Comparison of ENCODE assay signal across 8 cellular contexts in genomic region chr1:27672750-27673112, GRCh38. TPM values are rescaled to one million over a fixed set of nuclear protein-coding genes. Genes with fewer than 3 reads are reported as not detected.
DNase-seq lines count a peak whose midpoint lies in the region; ATAC-seq and TF ChIP-seq lines count a peak whose summit lies in the region.

No MANE protein-coding gene starts in this region.

- H3K27me3 ChIP-seq in RWPE2 (ENCODE audit: insufficient read depth, poor library complexity, severe bottlenecking) = no peaks in the 10 kb centered on the region

- H3K27ac ChIP-seq in RWPE2 (ENCODE audit: poor library complexity, severe bottlenecking) = peak overlapping the region; percentile 36

- peaks cover 3% of the 10 kb centered on the region for H3K4me1 ChIP-seq in RWPE2 (ENCODE audit: insufficient read depth, poor library complexity, severe bottlenecking)

- H3K36me3 ChIP-seq in RWPE2 (ENCODE audit: low read depth) = no peaks in the 10 kb centered on the region

- H3K4me3 ChIP-seq in RWPE2 (ENCODE audit: severe bottlenecking) = no peak overlapping the region

- ATAC-seq in RWPE2 (ENCODE audit: low read depth) = no peak
- ATAC-seq in esophagus mucosa = no peak

- H3K9me3 ChIP-seq in RWPE2 (ENCODE audit: severe bottlenecking) = no peaks in the 10 kb centered on the region

- no peak for TF ChIP-seq CTCF in RWPE2 (IDR thresholded peaks at IDR 0.05; ENCODE audit: poor library complexity, severe bottlenecking)

- DNase-seq in ELR (ENCODE audit: low read depth) (peak; percentile 70), RWPE2 (ENCODE audit: low spot score) (no peak), fibroblast of gingiva (ENCODE audit: low read depth) (peak; percentile 15), renal cortical epithelial cell (ENCODE audit: low read depth) (peak; percentile 73), HuH-7 (ENCODE audit: low spot score) (no peak), NCI-H1092 treated with DMSO at 0.1 percent for 48 hours (lab: John Stamatoyannopoulos, UW) (no peak), NCI-H146 treated with DMSO at 0.1 percent for 48 hours (lab: John Stamatoyannopoulos, UW; ENCODE audit: unreplicated experiment) (no peak)

RNA-seq across cellular contexts. Expression of gene IFI6, which starts 0.7 kb away (rescaled TPM):
- total RNA-seq in renal cortical epithelial cell = 20.9 and 63.6 TPM in 2 replicates
- total RNA-seq in esophagus mucosa = 20.5 TPM

RNA-seq across cellular contexts. Expression of gene FGR, which starts 37.7 kb away (rescaled TPM):
- total RNA-seq in renal cortical epithelial cell (0.10 TPM in 1 of 2 replicates, not detected in the other), esophagus mucosa (1.3 TPM)

RNA-seq across cellular contexts. Expression of gene FAM76A, which starts 53.0 kb away (rescaled TPM):
- total RNA-seq in renal cortical epithelial cell (12.0 and 14.8 TPM in 2 replicates), esophagus mucosa (11.8 TPM)

Comparison
In these comparisons a context has a peak if more than half of its experiments do, and no peak if none do; other contexts are left out.
1. DNase-seq: peak in ELR (single experiment), fibroblast of gingiva (single experiment) and renal cortical epithelial cell (single experiment); none in RWPE2 (single experiment), HuH-7 (single experiment), NCI-H1092 treated with DMSO at 0.1 percent for 48 hours (single experiment) and NCI-H146 treated with DMSO at 0.1 percent for 48 hours (single experiment).